ENCODE assay signal across 13 cellular contexts in genomic region chr17:44782349-44782850, GRCh38. TPM values are rescaled to one million over a fixed set of nuclear protein-coding genes. Genes with fewer than 3 reads are reported as not detected.
DNase-seq lines count a peak whose midpoint lies in the region; TF ChIP-seq lines count a peak whose summit lies in the region.
"Had no signal": no experiment of that assay in that cellular context is flagged by ENCODE, and none has a peak within 500 bp of the region (broad histone marks: within the 10 kb centered on the region; RNA-seq: fewer than 3 reads in every experiment).

No MANE protein-coding gene starts in this region.

- H3K9me3 ChIP-seq in HUES48 (ENCODE audit: control insufficient read depth, insufficient read depth, low read length) (no peaks in the 10 kb centered on the region), mesenchymal stem cell (ENCODE audit: control insufficient read depth, low read length) (no peaks in the 10 kb centered on the region), skeletal muscle tissue (ENCODE audit: control insufficient read depth in 3 of 3, low read length in 3 of 3) (no peaks in the 10 kb centered on the region), colonic mucosa (no peaks in the 10 kb centered on the region)
- H3K9me3 ChIP-seq: psoas muscle had no signal

- H2AFZ ChIP-seq in mesenchymal stem cell (ENCODE audit: low read depth, low read length), result no peak overlapping the region

- H2AK5ac ChIP-seq in mesenchymal stem cell (ENCODE audit: low read length, severe bottlenecking), result no peak overlapping the region

- H2BK15ac ChIP-seq in mesenchymal stem cell (ENCODE audit: low read depth, poor library complexity, severe bottlenecking), result peak overlapping the region; percentile 26

- DNase-seq in dorsolateral prefrontal cortex (peak in 4 of 10 donors; percentile 10 to 32 (median 22)), mesenchymal stem cell (no peak), NCI-H446 treated with DMSO at 0.1 percent for 48 hours (lab: John Stamatoyannopoulos, UW) (no peak), colonic mucosa (no peak), NCI-H2029 treated with DMSO at 0.1 percent for 48 hours (lab: John Stamatoyannopoulos, UW) (no peak), HuH-7 (ENCODE audit: low spot score) (no peak)
- DNase-seq: activated CD4-positive, alpha-beta memory T cell treated with anti-CD3 and anti-CD28 coated beads for 36 hours; activated T-cell treated with anti-CD3 and anti-CD28 coated beads, Interleukin-2, amount 50 U/mL, for 48 hours; NCI-H1092 treated with DMSO at 0.1 percent for 48 hours; NCI-H748 treated with DMSO at 0.1 percent for 48 hours; psoas muscle had no signal

- intact Hi-C loops in dorsolateral prefrontal cortex (cut with DNase I), result loop anchor here in 1 of 2 donors (5.0 kb wide), 1 partner anchor 240 kb away; no protein-coding TSS in a partner anchor
- intact Hi-C loops in colonic mucosa (cut with DNase I), result no loop called here

- H3K4me1 ChIP-seq in HUES48 (ENCODE audit: control insufficient read depth, insufficient read depth, low read length) (peaks cover 29% of the 10 kb centered on the region), mesenchymal stem cell (ENCODE audit: control insufficient read depth, insufficient read depth, low read depth, low read length) (peaks cover 15% of the 10 kb centered on the region), skeletal muscle tissue (ENCODE audit: control insufficient read depth in 3 of 3, insufficient read depth in 3 of 3, low read length in 3 of 3) (peaks cover 25 to 34% (median 27%) of the 10 kb centered on the region in 3 donors), colonic mucosa (no peaks in the 10 kb centered on the region)

- 0 out of 2 replicates have a peak, but pooled peaks cover 7% of the 10 kb centered on the region for H3K27me3 ChIP-seq in HUES48 (ENCODE audit: control insufficient read depth, insufficient read depth, low read length)
- peaks cover 0 to 11% (median 0%) of the 10 kb centered on the region in 45 donors for H3K27me3 ChIP-seq in dorsolateral prefrontal cortex
- peaks cover 0 to 10% of the 10 kb centered on the region in 2 experiments for H3K27me3 ChIP-seq in mesenchymal stem cell (ENCODE audit: control insufficient read depth in 1 of 2, insufficient read depth in 1 of 2, low read length in 2 of 2)
- H3K27me3 ChIP-seq in skeletal muscle tissue (ENCODE audit: control insufficient read depth in 3 of 3, insufficient read depth in 3 of 3, low read length in 3 of 3), result peaks cover 5 to 16% (median 12%) of the 10 kb centered on the region in 3 donors
- H3K27me3 ChIP-seq in colonic mucosa, result no peaks in the 10 kb centered on the region

- peak overlapping the region in 1 of 2 experiments; percentile 18 for H2BK12ac ChIP-seq in mesenchymal stem cell (ENCODE audit: low read length in 2 of 2)

- peak overlapping the region; percentile 45; the same call in 1 of the 2 replicates for H3K9ac ChIP-seq in HUES48 (ENCODE audit: low read depth, low read length)
- peak overlapping the region; percentile 43 for H3K9ac ChIP-seq in mesenchymal stem cell (ENCODE audit: low read length)
- H3K9ac ChIP-seq in skeletal muscle tissue (ENCODE audit: low read depth in 1 of 3, low read length in 3 of 3), result peak overlapping the region in 2 of 3 donors; percentile 14 to 33
- H3K9ac ChIP-seq in colonic mucosa (ENCODE audit: low read depth in 2 of 2, low read length in 2 of 2), result no peak overlapping the region

- no peak overlapping the region for H4K91ac ChIP-seq in mesenchymal stem cell (ENCODE audit: low read length)

- no peak overlapping the region for H3K23ac ChIP-seq in mesenchymal stem cell (ENCODE audit: low read length in 2 of 2)

- H3K4ac ChIP-seq in mesenchymal stem cell (ENCODE audit: low read depth in 1 of 2, low read length in 2 of 2), result no peak overlapping the region

- WGBS in mesenchymal stem cell, result 64% methylated on average over 10 of the region's 10 CpGs

- H3K14ac ChIP-seq in mesenchymal stem cell (ENCODE audit: low read length in 2 of 2), result no peak overlapping the region

- H3K4me3 ChIP-seq in HUES48 (ENCODE audit: low read depth, low read length), result no peak overlapping the region
- peak overlapping the region in 1 of 59 donors; percentile 6 for H3K4me3 ChIP-seq in dorsolateral prefrontal cortex
- no peak overlapping the region for H3K4me3 ChIP-seq in mesenchymal stem cell (ENCODE audit: insufficient read depth in 1 of 2, low read depth in 1 of 2, low read length in 2 of 2)
- H3K4me3 ChIP-seq in skeletal muscle tissue (ENCODE audit: low read length in 3 of 3), result no peak overlapping the region
- H3K4me3 ChIP-seq in colonic mucosa, result no peak overlapping the region
- H3K4me3 ChIP-seq: psoas muscle had no signal

- no peak overlapping the region for H2BK5ac ChIP-seq in mesenchymal stem cell (ENCODE audit: low read depth, low read length, poor library complexity, severe bottlenecking)

- no peak overlapping the region for H3K18ac ChIP-seq in mesenchymal stem cell (ENCODE audit: low read depth in 1 of 2, low read length in 2 of 2)

- no peaks in the 10 kb centered on the region for H3K36me3 ChIP-seq in HUES48 (ENCODE audit: control insufficient read depth, insufficient read depth, low read length)
- no peaks in the 10 kb centered on the region for H3K36me3 ChIP-seq in mesenchymal stem cell (ENCODE audit: control insufficient read depth in 1 of 2, insufficient read depth in 2 of 2, low read depth in 1 of 2, low read length in 2 of 2)
- no peaks in the 10 kb centered on the region for H3K36me3 ChIP-seq in skeletal muscle tissue (ENCODE audit: control insufficient read depth in 3 of 3, insufficient read depth in 3 of 3, low read length in 3 of 3)
- no peaks in the 10 kb centered on the region for H3K36me3 ChIP-seq in colonic mucosa

- no peak overlapping the region for H3K4me2 ChIP-seq in mesenchymal stem cell (ENCODE audit: low read length, poor library complexity, severe bottlenecking)

- no peak overlapping the region for H2BK120ac ChIP-seq in mesenchymal stem cell (ENCODE audit: low read depth, low read length)

- no peaks in the 10 kb centered on the region for H3K79me1 ChIP-seq in mesenchymal stem cell (replicated peaks; ENCODE audit: low read length, poor library complexity, severe bottlenecking)

- peak overlapping the region; percentile 63 for H3K27ac ChIP-seq in HUES48 (ENCODE audit: low read depth, low read length)
- peak overlapping the region in 41 of 59 donors; percentile 2 to 71 (median 55) for H3K27ac ChIP-seq in dorsolateral prefrontal cortex
- H3K27ac ChIP-seq in mesenchymal stem cell (ENCODE audit: low read length, poor library complexity, severe bottlenecking), result no peak overlapping the region
- no peak overlapping the region for H3K27ac ChIP-seq in skeletal muscle tissue (ENCODE audit: low read depth, low read length)
- no peak overlapping the region for H3K27ac ChIP-seq in colonic mucosa

- TF ChIP-seq CTCF in dorsolateral prefrontal cortex (IDR thresholded peaks at IDR 0.05 in 54 of 56, conservative IDR thresholded peaks at IDR 0.05 in 2 of 56; ENCODE audit: low read depth in 1 of 56, partially characterized antibody in 56 of 56) (no peak), colonic mucosa (IDR thresholded peaks at IDR 0.05) (no peak)

- no peak overlapping the region for H4K8ac ChIP-seq in mesenchymal stem cell (ENCODE audit: low read length)

RNA-seq across cellular contexts. Expression of gene ADAM11, which starts 23.6 kb away (rescaled TPM):
- total RNA-seq in dorsolateral prefrontal cortex, result 10 to 100 TPM; 22.2 to 97.2 (median 58.2) TPM
- 0.30 TPM for polyA plus RNA-seq in mesenchymal stem cell (2013, experiment 1 of 2)
- 0.26 TPM for polyA plus RNA-seq in mesenchymal stem cell (2013, experiment 2 of 2)
- 0.52 TPM for total RNA-seq in skeletal muscle tissue
- total RNA-seq in colonic mucosa, result under 1 TPM; 0.42 TPM

RNA-seq across cellular contexts. Expression of gene GJC1, which starts 47.7 kb away (rescaled TPM):
- 10 to 100 TPM in 94 of 120 experiments, 1 to 10 TPM in 26; 5.8 to 37.9 (median 12.9) TPM for total RNA-seq in dorsolateral prefrontal cortex
- polyA plus RNA-seq in mesenchymal stem cell (2013, experiment 1 of 2), result 18.0 TPM
- polyA plus RNA-seq in mesenchymal stem cell (2013, experiment 2 of 2), result 18.6 TPM
- total RNA-seq in skeletal muscle tissue, result 24.5 TPM
- 1 to 10 TPM; 1.1 to 8.2 TPM for total RNA-seq in colonic mucosa

Comparison
In these comparisons a context has a peak if more than half of its experiments do, and no peak if none do; other contexts are left out.
1. H3K27ac ChIP-seq: peak in HUES48 (single experiment) and dorsolateral prefrontal cortex (41 of 59); none in mesenchymal stem cell (single experiment), skeletal muscle tissue (single experiment) and colonic mucosa (single experiment).
2. H3K9ac ChIP-seq: peak in HUES48 (single experiment), mesenchymal stem cell (single experiment) and skeletal muscle tissue (2 of 3); none in colonic mucosa (0 of 2).
3. RNA of gene ADAM11, which starts 23.6 kb away (total RNA-seq): 22.2 to 97.2 TPM in dorsolateral prefrontal cortex; 0.52 TPM in skeletal muscle tissue (single experiment) and 0.42 TPM in colonic mucosa; every median in the first group is over 10 times any median in the second.